Comparison of ENCODE assay signal across 1 cellular context in genomic region chr17:61729690-61730268, GRCh38.
TF ChIP-seq lines count a peak whose summit lies in the region.

No MANE protein-coding gene starts in this region.

TF ChIP-seq in GM12878, 131 proteins besides CTCF, POLR2A, EP300 and RAD21:
- TF ChIP-seq TCF3 (IDR thresholded peaks at IDR 0.05; ENCODE audit: borderline replicate concordance, insufficient read depth, low read depth, low read length): no peak
- TF ChIP-seq IRF4 (IDR thresholded peaks at IDR 0.05; ENCODE audit: low read depth, low read length): no peak
- no peak for TF ChIP-seq PKNOX1 (IDR thresholded peaks at IDR 0.05)
- TF ChIP-seq HSF1 (IDR thresholded peaks at IDR 0.05; ENCODE audit: low read depth, low read length): no peak
- no peak for TF ChIP-seq ZBED1 (IDR thresholded peaks at IDR 0.05; ENCODE audit: borderline replicate concordance)
- no peak for TF ChIP-seq ZNF687 (IDR thresholded peaks at IDR 0.05)
- TF ChIP-seq MTA3 (IDR thresholded peaks at IDR 0.05; ENCODE audit: borderline replicate concordance, low read length): no peak
- peak in 1 of 2 experiments; percentile 22; a peak in 1 of 4 replicates for TF ChIP-seq ETV6 (conservative IDR thresholded peaks at IDR 0.05 in 1 of 2, IDR thresholded peaks at IDR 0.05 in 1 of 2; ENCODE audit: borderline replicate concordance in 1 of 2, low read depth in 1 of 2)
- no peak for TF ChIP-seq POLR2AphosphoS5 (IDR thresholded peaks at IDR 0.05; ENCODE audit: low read length)
- TF ChIP-seq ATF7 (IDR thresholded peaks at IDR 0.05; ENCODE audit: low read depth): no peak
- TF ChIP-seq MEF2B (IDR thresholded peaks at IDR 0.05; ENCODE audit: partially characterized antibody, poor library complexity, severe bottlenecking): no peak
- peak; percentile 10; the same call in 1 of the 2 replicates for TF ChIP-seq NFXL1 (IDR thresholded peaks at IDR 0.05; ENCODE audit: borderline replicate concordance)
- no peak for TF ChIP-seq BCL11A (IDR thresholded peaks at IDR 0.05; ENCODE audit: low read depth, low read length)
- TF ChIP-seq FOS (IDR thresholded peaks at IDR 0.05; ENCODE audit: borderline replicate concordance, extremely low read depth, insufficient read length): no peak
